Comparison of ENCODE assay signal across 30 cellular contexts in genomic region chr7:137020351-137020750, GRCh38.
DNase-seq lines count a peak whose midpoint lies in the region; ATAC-seq and TF ChIP-seq lines count a peak whose summit lies in the region.
"Had no signal": no experiment of that assay in that cellular context is flagged by ENCODE, and none has a peak within 500 bp of the region (broad histone marks: within the 10 kb centered on the region; RNA-seq: fewer than 3 reads in every experiment).

No MANE protein-coding gene starts in this region.

- H2BK15ac ChIP-seq in IMR-90 (ENCODE audit: low read depth, low read length): no peak overlapping the region

- H2BK20ac ChIP-seq in IMR-90 (ENCODE audit: low read depth, low read length): 0 out of 2 replicates have a peak overlapping the region, but pooled peaks have one; percentile 1

- peaks cover 8% of the 10 kb centered on the region for H3K4me1 ChIP-seq in IMR-90 (ENCODE audit: control insufficient read depth, insufficient read depth, low read length)
- H3K4me1 ChIP-seq in PC-3 (ENCODE audit: insufficient read depth, low read length): no peaks in the 10 kb centered on the region
- H3K4me1 ChIP-seq in upper lobe of right lung: no peaks in the 10 kb centered on the region
- H3K4me1 ChIP-seq in left lung: no peaks in the 10 kb centered on the region
- H3K4me1 ChIP-seq: colonic mucosa, transverse colon had no signal

- POLR2A ChIA-PET in IMR-90 (lab: Charles Lee; ENCODE audit: unreplicated experiment) (no interaction called here), PC-3 (lab: Charles Lee; ENCODE audit: unreplicated experiment) (no interaction called here)

- DNase-seq in IMR-90: peak; percentile 45
- DNase-seq in NCI-H1105 (lab: John Stamatoyannopoulos, UW): peak; percentile 17
- peak; percentile 27 for DNase-seq in PC-3
- DNase-seq in iris pigment epithelial cell (ENCODE audit: low read depth): peak; percentile 39
- DNase-seq in epidermal melanocyte (ENCODE audit: insufficient read length, low spot score): no peak
- DNase-seq in upper lobe of right lung: no peak
- no peak for DNase-seq in left lung
- DNase-seq: activated CD4-positive, alpha-beta T cell treated with anti-CD3 and anti-CD28 coated beads, Interleukin-2, amount 10 ng/mL, durations not matched to agents 7 days and 5 days; activated effector memory CD4-positive, alpha-beta T cell treated with anti-CD3 and anti-CD28 coated beads, Interleukin-2, amount 50 U/mL, for 16 hours; activated T-cell treated with anti-CD3 and anti-CD28 coated beads, Interleukin-2, amount 50 U/mL, for 1 hour; aorta; colonic mucosa; COR-L47; DMS79 treated with DMSO at 0.1 percent for 48 hours; effector CD4-positive, alpha-beta T cell; GF-D8; GM23248; immature natural killer cell; NCI-H82; ovary; T-helper 1 cell; transverse colon had no signal

- H3K27me3 ChIP-seq in IMR-90 (ENCODE audit: control insufficient read depth, insufficient read depth, low read length) (no peaks in the 10 kb centered on the region), PC-3 (ENCODE audit: low read length) (no peaks in the 10 kb centered on the region), upper lobe of right lung (no peaks in the 10 kb centered on the region), left lung (no peaks in the 10 kb centered on the region)
- H3K27me3 ChIP-seq: cardiac muscle cell, colonic mucosa, ovary, transverse colon had no signal

- no peak overlapping the region for H2AK5ac ChIP-seq in IMR-90 (ENCODE audit: low read depth, low read length)

- H3K36me3 ChIP-seq in IMR-90 (ENCODE audit: control insufficient read depth, insufficient read depth, low read length) (peaks cover 17% of the 10 kb centered on the region), PC-3 (ENCODE audit: low read depth, low read length) (no peaks in the 10 kb centered on the region), upper lobe of right lung (no peaks in the 10 kb centered on the region), left lung (no peaks in the 10 kb centered on the region)
- H3K36me3 ChIP-seq: colonic mucosa, ovary, transverse colon had no signal

- H3F3A ChIP-seq in PC-3 (ENCODE audit: low read length, unreplicated experiment): no peaks in the 10 kb centered on the region

- H3K9me1 ChIP-seq in IMR-90 (ENCODE audit: insufficient read depth, low read length): peaks cover 1% of the 10 kb centered on the region; the same call in 1 of the 2 replicates

- H3K4me3 ChIP-seq in IMR-90 (ENCODE audit: insufficient read depth, low read depth, low read length) (no peak overlapping the region), PC-3 (ENCODE audit: low read length) (no peak overlapping the region), upper lobe of right lung (no peak overlapping the region), left lung (no peak overlapping the region)
- H3K4me3 ChIP-seq: cardiac muscle cell, colonic mucosa, GM23248, ovary, SK-N-MC, transverse colon had no signal

- 0 out of 2 replicates have a peak overlapping the region, but pooled peaks have one; percentile 54 for H4K5ac ChIP-seq in IMR-90 (ENCODE audit: low read depth, low read length)

- H2BK5ac ChIP-seq in IMR-90 (ENCODE audit: low read depth, low read length, poor library complexity, severe bottlenecking): peak overlapping the region; percentile 40

- H3K27ac ChIP-seq in IMR-90 (ENCODE audit: insufficient read depth, low read length) (peak overlapping the region; percentile 34; the same call in 1 of the 2 replicates), PC-3 (ENCODE audit: low read length) (no peak overlapping the region), upper lobe of right lung (no peak overlapping the region), left lung (no peak overlapping the region)
- H3K27ac ChIP-seq: C4-2B, cardiac muscle cell, colonic mucosa, epithelial cell of prostate, GM23248, ovary, RWPE1, SK-N-MC, transverse colon had no signal

- TF ChIP-seq CTCF in IMR-90 (conservative IDR thresholded peaks at IDR 0.05; ENCODE audit: low read depth, low read length): no peak
- no peak for TF ChIP-seq CTCF in PC-3 (conservative IDR thresholded peaks at IDR 0.05; ENCODE audit: low read depth, low read length)
- no peak for TF ChIP-seq CTCF in upper lobe of right lung (IDR thresholded peaks at IDR 0.05)
- no peak for TF ChIP-seq CTCF in left lung (IDR thresholded peaks at IDR 0.05)

- H3K9me3 ChIP-seq in IMR-90 (ENCODE audit: control insufficient read depth, insufficient read depth, low read length) (no peaks in the 10 kb centered on the region), PC-3 (ENCODE audit: low read length) (no peaks in the 10 kb centered on the region), upper lobe of right lung (no peaks in the 10 kb centered on the region), left lung (no peaks in the 10 kb centered on the region)
- H3K9me3 ChIP-seq: colonic mucosa, ovary, transverse colon had no signal

- H2BK120ac ChIP-seq in IMR-90 (ENCODE audit: low read depth, low read length): peak overlapping the region; percentile 20; the same call in 1 of the 2 replicates

- no CpG with 5 or more reads among the region's 1 CpG for WGBS in IMR-90 (ENCODE audit: extremely low coverage in 2 of 2, insufficient read length in 1 of 2), 2 experiments

- no peak overlapping the region for H3K4me2 ChIP-seq in IMR-90 (ENCODE audit: low read depth, low read length)
- no peak overlapping the region for H3K4me2 ChIP-seq in PC-3 (ENCODE audit: low read length)

- ATAC-seq in IMR-90 (ENCODE audit: low read depth) (no peak), PC-3 (peak; percentile 38; the same call in 1 of the 2 replicates), upper lobe of right lung (no peak), left lung (no peak)
- ATAC-seq: left lobe of liver; stimulated activated memory B cell treated with anti-CD40 and anti-IgM and Interleukin-4, amounts not matched to agents 10 μg/mL and 1 μg/mL and 100 μg/mL, for 72 hours; WTC11 had no signal

- dilution Hi-C loops in IMR-90 (cut with HindIII; ENCODE audit: low sequenced_read_pairs, unreplicated experiment): no loop called here

- H3K23ac ChIP-seq in IMR-90 (ENCODE audit: low read depth, low read length): no peak overlapping the region

- peak overlapping the region in 1 of 2 experiments; percentile 36; a peak in 2 of 4 replicates for H4K8ac ChIP-seq in IMR-90 (ENCODE audit: low read depth in 2 of 2, low read length in 2 of 2)

- H3K18ac ChIP-seq in IMR-90 (ENCODE audit: low read depth, low read length): peak overlapping the region; percentile 54; the same call in 1 of the 2 replicates

- H3K79me2 ChIP-seq in PC-3 (ENCODE audit: low read length): no peaks in the 10 kb centered on the region

- CTCF ChIA-PET in IMR-90 (lab: Yijun Ruan, JAX): interaction anchor here (1.1 kb wide), 1 partner anchor 146 kb away, joined by 3 read pairs; no protein-coding TSS in a partner anchor
- CTCF ChIA-PET in PC-3 (lab: Charles Lee): no interaction called here

- H3K14ac ChIP-seq in IMR-90 (replicated peaks; ENCODE audit: low read depth, low read length): no peak overlapping the region

- no peak for TF ChIP-seq POLR2A in IMR-90 (IDR thresholded peaks at IDR 0.05; ENCODE audit: low read depth, low read length)

- no peak overlapping the region for H2AK9ac ChIP-seq in IMR-90 (replicated peaks; ENCODE audit: low read depth, low read length, poor library complexity)

- no peaks in the 10 kb centered on the region for H3K9me2 ChIP-seq in PC-3 (replicated peaks; ENCODE audit: low read length)

- no peak overlapping the region for H3K9ac ChIP-seq in IMR-90 (ENCODE audit: low read depth, low read length)
- H3K9ac ChIP-seq in PC-3 (ENCODE audit: low read length): no peak overlapping the region
- H3K9ac ChIP-seq: GM23248 had no signal

- H3K56ac ChIP-seq in IMR-90 (ENCODE audit: extremely low read depth, insufficient read depth, low read length): no peak overlapping the region

- no peak overlapping the region for H2AFZ ChIP-seq in IMR-90 (replicated peaks; ENCODE audit: low read length, poor library complexity)
- H2AFZ ChIP-seq in PC-3 (ENCODE audit: low read length): no peak overlapping the region
- H2AFZ ChIP-seq: GM23248 had no signal

- peaks cover 37 to 50% of the 10 kb centered on the region in 2 experiments for H3K79me1 ChIP-seq in IMR-90 (ENCODE audit: low read depth in 1 of 2, low read length in 2 of 2)

- H4K20me1 ChIP-seq in IMR-90 (ENCODE audit: insufficient read depth, low read length) (no peaks in the 10 kb centered on the region), PC-3 (ENCODE audit: low read length) (no peaks in the 10 kb centered on the region)

- no peak for TF ChIP-seq RAD21 in IMR-90 (IDR thresholded peaks at IDR 0.05; ENCODE audit: low read length)

- H4K91ac ChIP-seq in IMR-90 (ENCODE audit: insufficient read depth, low read depth, low read length): no peak overlapping the region

- H3K4ac ChIP-seq in IMR-90 (ENCODE audit: low read depth, low read length): 0 out of 2 replicates have a peak overlapping the region, but pooled peaks have one; percentile 5

- in situ Hi-C loops in IMR-90 (cut with MboI; ENCODE audit: low sequenced_read_pairs): no loop called here

- no TSS peak for BruUV-seq in IMR-90 (replicated peaks; lab: Mats Ljungman, UMichigan)
- no TSS peak for BruUV-seq in PC-3 (replicated peaks; lab: Mats Ljungman, UMichigan)

- intact Hi-C loops in IMR-90 (cut with micrococcal nuclease) (loop anchor here (5.0 kb wide), 1 partner anchor 432 kb away; no protein-coding TSS in a partner anchor), PC-3 (cut with micrococcal nuclease) (no loop called here), upper lobe of right lung (cut with DNase I) (no loop called here), left lung (cut with DNase I) (no loop called here)

TF ChIP-seq in IMR-90, 13 proteins besides CTCF, POLR2A, EP300 and RAD21:
- TF ChIP-seq MAZ (IDR thresholded peaks at IDR 0.05; ENCODE audit: borderline replicate concordance, low read depth, low read length) (no peak), CHD1 (IDR thresholded peaks at IDR 0.05; ENCODE audit: low read depth, low read length) (no peak), RCOR1 (IDR thresholded peaks at IDR 0.05; ENCODE audit: insufficient replicate concordance, low read length) (no peak), CEBPB (IDR thresholded peaks at IDR 0.05; ENCODE audit: low read depth, low read length) (no peak), FOS (IDR thresholded peaks at IDR 0.05; ENCODE audit: low read depth, low read length) (no peak), MXI1 (IDR thresholded peaks at IDR 0.05; ENCODE audit: borderline replicate concordance, low read depth, low read length) (no peak), SMC3 (IDR thresholded peaks at IDR 0.05; ENCODE audit: low read depth, low read length) (no peak)

Comparison
In these comparisons a context has a peak if more than half of its experiments do, and no peak if none do; other contexts are left out.
1. DNase-seq: peak in IMR-90 (single experiment), NCI-H1105 (single experiment), PC-3 (single experiment) and iris pigment epithelial cell (single experiment); none in epidermal melanocyte (single experiment), upper lobe of right lung (single experiment) and left lung (0 of 2).